16 cellular contexts compared by ENCODE assay signal in the genomic region with DNA sequence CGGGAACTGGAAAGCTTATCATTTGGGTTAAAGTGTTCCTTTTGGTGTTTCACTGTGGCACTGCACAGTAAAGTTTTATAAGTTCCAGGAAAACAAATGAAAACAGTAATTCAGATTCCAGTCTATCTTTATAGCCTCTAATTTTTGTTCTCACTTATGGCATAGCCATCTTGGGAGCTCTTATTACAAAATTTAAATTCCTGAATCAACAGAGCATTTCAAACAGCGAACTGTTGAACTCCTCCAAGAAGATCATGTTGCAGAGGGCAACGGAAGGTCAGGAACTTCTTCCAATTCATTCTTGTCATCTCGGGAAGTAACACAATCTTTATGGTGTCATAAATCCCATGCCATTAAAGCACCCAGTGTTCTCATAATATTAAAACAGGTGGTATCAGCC.
DNase-seq lines count a peak whose midpoint lies in the region; ATAC-seq, FAIRE-seq and TF ChIP-seq lines count a peak whose summit lies in the region.
"Had no signal": no experiment of that assay in that cellular context is flagged by ENCODE, and none has a peak within 500 bp of the region (broad histone marks: within the 10 kb centered on the region; RNA-seq: fewer than 3 reads in every experiment).

No MANE protein-coding gene starts in this region.

- FAIRE-seq in HTR-8/SVneo (lab: Jason Lieb, UNC), result peak; percentile 23

- H3K27me3 ChIP-seq in Panc1 (ENCODE audit: control insufficient read depth, insufficient read depth, low read length), result no peaks in the 10 kb centered on the region
- H3K27me3 ChIP-seq: brain microvascular endothelial cell, right lobe of liver, SJSA1 had no signal

- no TSS peak for BruUV-seq in Panc1 (replicated peaks; lab: Mats Ljungman, UMichigan)

- H3K4me1 Mint-ChIP-seq in type B pancreatic cell (ENCODE audit: unreplicated experiment), result peaks cover 30% of the 10 kb centered on the region
- H3K4me1 Mint-ChIP-seq: activated naive CD4-positive, alpha-beta T cell treated with anti-CD3 and anti-CD28 coated beads, Interleukin-2, amount 50 U/mL, for 24 hours had no signal

- H3K36me3 Mint-ChIP-seq in type B pancreatic cell, result no peaks in the 10 kb centered on the region
- H3K36me3 Mint-ChIP-seq: activated naive CD4-positive, alpha-beta T cell treated with anti-CD3 and anti-CD28 coated beads, Interleukin-2, amount 50 U/mL, for 24 hours; naive thymus-derived CD8-positive, alpha-beta T cell had no signal

- no peaks in the 10 kb centered on the region for H3K36me3 ChIP-seq in Panc1 (ENCODE audit: control insufficient read depth, insufficient read depth, low read length)
- H3K36me3 ChIP-seq: brain microvascular endothelial cell, right lobe of liver, SJSA1 had no signal

- H3K4me1 ChIP-seq in Panc1 (ENCODE audit: control insufficient read depth, insufficient read depth, low read length), result peaks cover 3% of the 10 kb centered on the region; the same call in 1 of the 2 replicates
- H3K4me1 ChIP-seq: SJSA1 had no signal

- peak; percentile 45 for DNase-seq in HTR-8/SVneo (ENCODE audit: insufficient read length, low spot score)
- no peak for DNase-seq in Panc1 (ENCODE audit: low read depth, low spot score)
- DNase-seq in kidney glomerular epithelial cell (lab: John Stamatoyannopoulos, UW), result peak; percentile 57
- no peak for DNase-seq in type B pancreatic cell (ENCODE audit: extremely low spot score, unreplicated experiment)
- DNase-seq in activated effector memory CD4-positive, alpha-beta T cell treated with anti-CD3 and anti-CD28 coated beads, Interleukin-2, amount 50 U/mL, for 16 hours, result no peak
- no peak for DNase-seq in retina
- DNase-seq: activated CD4-positive, alpha-beta T cell treated with anti-CD3 and anti-CD28 coated beads for 48 hours; brain microvascular endothelial cell; C1 segment of cervical spinal cord; DMS79; naive thymus-derived CD8-positive, alpha-beta T cell; right lobe of liver; stimulated activated CD4-positive, alpha-beta T cell treated with anti-CD3 and anti-CD28 coated beads, Interleukin-2, amount 100 ng/mL, for 24 hours had no signal

- POLR2A ChIA-PET in Panc1 (lab: Charles Lee), result no interaction called here

- H3K9me3 ChIP-seq in Panc1 (ENCODE audit: control insufficient read depth, insufficient read depth, low read depth, low read length), result no peaks in the 10 kb centered on the region
- H3K9me3 ChIP-seq: right lobe of liver, SJSA1 had no signal

- H3K27ac Mint-ChIP-seq in type B pancreatic cell, result no peak overlapping the region
- H3K27ac Mint-ChIP-seq: activated naive CD4-positive, alpha-beta T cell treated with anti-CD3 and anti-CD28 coated beads, Interleukin-2, amount 50 U/mL, for 24 hours; naive thymus-derived CD8-positive, alpha-beta T cell had no signal

- intact Hi-C loops in Panc1 (cut with micrococcal nuclease; ENCODE audit: unreplicated experiment), result no loop called here

- H3K27me3 Mint-ChIP-seq in type B pancreatic cell, result no peaks in the 10 kb centered on the region
- H3K27me3 Mint-ChIP-seq: activated naive CD4-positive, alpha-beta T cell treated with anti-CD3 and anti-CD28 coated beads, Interleukin-2, amount 50 U/mL, for 24 hours; naive thymus-derived CD8-positive, alpha-beta T cell had no signal

- no peak overlapping the region; the same call in 1 of the 2 replicates for H3K27ac ChIP-seq in Panc1 (ENCODE audit: low read length)
- H3K27ac ChIP-seq: brain microvascular endothelial cell, right lobe of liver, SJSA1 had no signal

- H3K4me3 ChIP-seq in Panc1 (ENCODE audit: low read depth in 2 of 2, low read length in 2 of 2), result no peak overlapping the region
- H3K4me3 ChIP-seq: right lobe of liver, SJSA1 had no signal

- TF ChIP-seq CTCF in Panc1 (IDR thresholded peaks at IDR 0.05), result no peak
- no peak for TF ChIP-seq CTCF in type B pancreatic cell (conservative IDR thresholded peaks at IDR 0.05)

- in situ Hi-C loops in Panc1 (cut with HindIII; ENCODE audit: low pct_unique_long_range_greater_than_20kb, low sequenced_read_pairs), result no loop called here

- H3K4me3 Mint-ChIP-seq in type B pancreatic cell, result peak overlapping the region; percentile 3
- H3K4me3 Mint-ChIP-seq: activated naive CD4-positive, alpha-beta T cell treated with anti-CD3 and anti-CD28 coated beads, Interleukin-2, amount 50 U/mL, for 24 hours; naive thymus-derived CD8-positive, alpha-beta T cell had no signal

- CTCF ChIA-PET in Panc1 (lab: Charles Lee), result no interaction called here

- ATAC-seq in Panc1, result peak; percentile 68; the same call in 1 of the 2 replicates
- no peak for ATAC-seq in GM19324 (IDR thresholded peaks at IDR 0.05; ENCODE audit: low FRiP score, unreplicated experiment)
- ATAC-seq: naive thymus-derived CD8-positive, alpha-beta T cell; right lobe of liver had no signal

- H3K9me3 Mint-ChIP-seq in type B pancreatic cell, result no peaks in the 10 kb centered on the region
- H3K9me3 Mint-ChIP-seq: activated naive CD4-positive, alpha-beta T cell treated with anti-CD3 and anti-CD28 coated beads, Interleukin-2, amount 50 U/mL, for 24 hours had no signal

Comparison
In these comparisons a context has a peak if more than half of its experiments do, and no peak if none do; other contexts are left out.
1. DNase-seq: peak in HTR-8/SVneo (single experiment) and kidney glomerular epithelial cell (single experiment); none in Panc1 (single experiment), type B pancreatic cell (single experiment), activated effector memory CD4-positive, alpha-beta T cell treated with anti-CD3 and anti-CD28 coated beads, Interleukin-2, amount 50 U/mL, for 16 hours (single experiment) and retina (single experiment).